1 cellular context compared by ENCODE assay signal in the genomic region with DNA sequence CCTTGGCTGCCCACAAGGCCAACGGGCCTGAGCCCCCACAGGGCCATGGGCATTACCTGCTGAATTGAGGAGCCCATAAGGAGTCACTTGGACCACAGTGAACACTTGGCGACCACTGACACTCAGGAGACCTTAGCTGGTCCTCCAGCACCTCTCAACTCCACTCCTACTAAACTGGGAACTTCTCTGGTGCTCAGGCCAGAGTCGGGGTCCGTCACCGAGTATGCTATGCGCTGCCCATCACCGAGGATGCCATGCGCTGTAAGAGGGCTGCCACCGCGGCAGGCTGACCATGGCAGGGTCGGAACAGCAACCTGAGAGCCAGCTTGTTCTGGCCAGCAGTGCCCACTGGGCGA.
TF ChIP-seq lines count a peak whose summit lies in the region.

No MANE protein-coding gene starts in this region.

TF ChIP-seq in A549, 52 proteins besides CTCF, POLR2A, EP300 and RAD21 (continued from another document):
- TF ChIP-seq, protein P1, sequence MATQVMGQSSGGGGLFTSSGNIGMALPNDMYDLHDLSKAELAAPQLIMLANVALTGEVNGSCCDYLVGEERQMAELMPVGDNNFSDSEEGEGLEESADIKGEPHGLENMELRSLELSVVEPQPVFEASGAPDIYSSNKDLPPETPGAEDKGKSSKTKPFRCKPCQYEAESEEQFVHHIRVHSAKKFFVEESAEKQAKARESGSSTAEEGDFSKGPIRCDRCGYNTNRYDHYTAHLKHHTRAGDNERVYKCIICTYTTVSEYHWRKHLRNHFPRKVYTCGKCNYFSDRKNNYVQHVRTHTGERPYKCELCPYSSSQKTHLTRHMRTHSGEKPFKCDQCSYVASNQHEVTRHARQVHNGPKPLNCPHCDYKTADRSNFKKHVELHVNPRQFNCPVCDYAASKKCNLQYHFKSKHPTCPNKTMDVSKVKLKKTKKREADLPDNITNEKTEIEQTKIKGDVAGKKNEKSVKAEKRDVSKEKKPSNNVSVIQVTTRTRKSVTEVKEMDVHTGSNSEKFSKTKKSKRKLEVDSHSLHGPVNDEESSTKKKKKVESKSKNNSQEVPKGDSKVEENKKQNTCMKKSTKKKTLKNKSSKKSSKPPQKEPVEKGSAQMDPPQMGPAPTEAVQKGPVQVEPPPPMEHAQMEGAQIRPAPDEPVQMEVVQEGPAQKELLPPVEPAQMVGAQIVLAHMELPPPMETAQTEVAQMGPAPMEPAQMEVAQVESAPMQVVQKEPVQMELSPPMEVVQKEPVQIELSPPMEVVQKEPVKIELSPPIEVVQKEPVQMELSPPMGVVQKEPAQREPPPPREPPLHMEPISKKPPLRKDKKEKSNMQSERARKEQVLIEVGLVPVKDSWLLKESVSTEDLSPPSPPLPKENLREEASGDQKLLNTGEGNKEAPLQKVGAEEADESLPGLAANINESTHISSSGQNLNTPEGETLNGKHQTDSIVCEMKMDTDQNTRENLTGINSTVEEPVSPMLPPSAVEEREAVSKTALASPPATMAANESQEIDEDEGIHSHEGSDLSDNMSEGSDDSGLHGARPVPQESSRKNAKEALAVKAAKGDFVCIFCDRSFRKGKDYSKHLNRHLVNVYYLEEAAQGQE (IDR thresholded peaks at IDR 0.05), result no peak
- no peak for TF ChIP-seq EHMT2 (IDR thresholded peaks at IDR 0.05; ENCODE audit: low read depth)
